Comparison of ENCODE assay signal across 10 cellular contexts in genomic region chr1:16249838-16250241, GRCh38. TPM values are rescaled to one million over a fixed set of nuclear protein-coding genes. Genes with fewer than 3 reads are reported as not detected.
DNase-seq lines count a peak whose midpoint lies in the region; TF ChIP-seq lines count a peak whose summit lies in the region.
"Had no signal": no experiment of that assay in that cellular context is flagged by ENCODE, and none has a peak within 500 bp of the region (broad histone marks: within the 10 kb centered on the region; RNA-seq: fewer than 3 reads in every experiment).

No MANE protein-coding gene starts in this region.

- H3K27ac Mint-ChIP-seq in IgD-negative memory B cell = peak overlapping the region in 2 of 3 donors; percentile 53 to 80

- H3K4me3 ChIP-seq in A673 (ENCODE audit: low read depth, low read length, poor library complexity, severe bottlenecking) (no peak overlapping the region), breast epithelium (no peak overlapping the region), muscle layer of colon (ENCODE audit: low read depth in 1 of 2, low read length in 2 of 2) (no peak overlapping the region), H7 (ENCODE audit: insufficient read depth, low read depth, low read length) (no peak overlapping the region), MM.1S (ENCODE audit: low read length) (no peak overlapping the region)

- H3K4me2 ChIP-seq in MM.1S (ENCODE audit: low read depth, low read length) = no peak overlapping the region

- H3K4me1 ChIP-seq in A673 (ENCODE audit: insufficient read depth, low read length, poor library complexity, severe bottlenecking) = peaks cover 39% of the 10 kb centered on the region
- peaks cover 10 to 20% of the 10 kb centered on the region in 2 donors for H3K4me1 ChIP-seq in breast epithelium
- peaks cover 31% of the 10 kb centered on the region for H3K4me1 ChIP-seq in muscle layer of colon (ENCODE audit: insufficient read depth, low read length)
- peaks cover 9% of the 10 kb centered on the region for H3K4me1 ChIP-seq in MM.1S (ENCODE audit: low read length)

- H3K4me3 Mint-ChIP-seq in IgD-negative memory B cell = no peak overlapping the region
- H3K4me3 Mint-ChIP-seq: nephron progenitor cell had no signal

- H3K9me3 ChIP-seq in A673 (ENCODE audit: low read depth, low read length, poor library complexity, severe bottlenecking) (no peaks in the 10 kb centered on the region), breast epithelium (no peaks in the 10 kb centered on the region), muscle layer of colon (ENCODE audit: low read length) (no peaks in the 10 kb centered on the region), MM.1S (replicated peaks; ENCODE audit: insufficient read depth, low read length) (no peaks in the 10 kb centered on the region)

- H2AFZ ChIP-seq in MM.1S (ENCODE audit: low read length) = no peak overlapping the region

- no peak for TF ChIP-seq POLR2A in breast epithelium (IDR thresholded peaks at IDR 0.05)

- no peak for TF ChIP-seq CTCF in A673 (conservative IDR thresholded peaks at IDR 0.05; ENCODE audit: low read depth, low read length)
- no peak for TF ChIP-seq CTCF in breast epithelium (IDR thresholded peaks at IDR 0.05)
- TF ChIP-seq CTCF in MM.1S (IDR thresholded peaks at IDR 0.05; ENCODE audit: low read length) = no peak

- POLR2A ChIA-PET in A673 (lab: Charles Lee; ENCODE audit: low non-redundant PET) = no interaction called here

- peaks cover 4% of the 10 kb centered on the region for H3K36me3 Mint-ChIP-seq in IgD-negative memory B cell

- no peaks in the 10 kb centered on the region for H4K20me1 ChIP-seq in MM.1S (ENCODE audit: insufficient read depth, low read length)

- H3K9me3 Mint-ChIP-seq in IgD-negative memory B cell = no peaks in the 10 kb centered on the region
- H3K9me3 Mint-ChIP-seq: nephron progenitor cell had no signal

- DNase-seq in A673 (ENCODE audit: low spot score) (no peak), breast epithelium (ENCODE audit: low spot score in 2 of 2) (peak in 1 of 2 donors; percentile 48), UCSD-AML1 (lab: John Stamatoyannopoulos, UW; ENCODE audit: unreplicated experiment) (no peak), H7 (no peak), MM.1S (no peak), NCI-H2171 (lab: John Stamatoyannopoulos, UW) (no peak)
- DNase-seq: NCI-H82, nephron progenitor cell had no signal

- H3K9ac ChIP-seq in muscle layer of colon (ENCODE audit: low read length) (no peak overlapping the region), MM.1S (ENCODE audit: low read length) (no peak overlapping the region)

- peak overlapping the region; percentile 81 for H3K27ac ChIP-seq in A673 (ENCODE audit: low read depth, low read length, poor library complexity, severe bottlenecking)
- peak overlapping the region; percentile 64 to 83 for H3K27ac ChIP-seq in breast epithelium
- peak overlapping the region; percentile 38 for H3K27ac ChIP-seq in muscle layer of colon (ENCODE audit: low read depth, low read length)
- H3K27ac ChIP-seq in MM.1S (ENCODE audit: low read length) = no peak overlapping the region

- CTCF ChIA-PET in A673 (lab: Charles Lee) = interaction anchor here (0.7 kb wide), 1 partner anchor 61 kb away, joined by 6 read pairs; no protein-coding TSS in a partner anchor

- H3K4me1 Mint-ChIP-seq in IgD-negative memory B cell = peaks cover 6 to 16% (median 10%) of the 10 kb centered on the region in 3 donors

- H3K79me2 ChIP-seq in MM.1S (ENCODE audit: low read length) = no peaks in the 10 kb centered on the region

- no peaks in the 10 kb centered on the region for H3K27me3 Mint-ChIP-seq in IgD-negative memory B cell

- no peaks in the 10 kb centered on the region for H3K9me2 ChIP-seq in MM.1S (replicated peaks; ENCODE audit: insufficient read depth, low read length)

- H3K36me3 ChIP-seq in A673 (ENCODE audit: insufficient read depth, low read length, poor library complexity, severe bottlenecking) (peaks cover 13% of the 10 kb centered on the region), breast epithelium (peaks cover 4% of the 10 kb centered on the region), muscle layer of colon (ENCODE audit: insufficient read depth, low read length) (peaks cover 41% of the 10 kb centered on the region), H7 (replicated peaks; ENCODE audit: control insufficient read depth, insufficient read depth, low read length) (peaks cover 7% of the 10 kb centered on the region), MM.1S (replicated peaks; ENCODE audit: insufficient read depth, low read length) (no peaks in the 10 kb centered on the region)

- intact Hi-C loops in A673 (cut with micrococcal nuclease; ENCODE audit: unreplicated experiment) = loop anchor here (10.0 kb wide), 1 partner anchor 115 kb away; the partner anchor contains the start of gene SZRD1
- intact Hi-C loops in breast epithelium (cut with DNase I; ENCODE audit: low total_unique reads) = no loop called here

- BruUV-seq in A673 (replicated peaks; lab: Mats Ljungman, UMichigan) = no TSS peak

- H3K27me3 ChIP-seq in A673 (replicated peaks; ENCODE audit: insufficient read depth, low read depth, low read length, poor library complexity) = no peaks in the 10 kb centered on the region
- no peaks in the 10 kb centered on the region for H3K27me3 ChIP-seq in breast epithelium
- H3K27me3 ChIP-seq in muscle layer of colon (ENCODE audit: control insufficient read depth in 1 of 2, insufficient read depth in 2 of 2, low read length in 2 of 2) = no peaks in the 10 kb centered on the region
- no peaks in the 10 kb centered on the region for H3K27me3 ChIP-seq in H7 (ENCODE audit: control insufficient read depth, insufficient read depth, low read length)
- H3K27me3 ChIP-seq in MM.1S (replicated peaks; ENCODE audit: insufficient read depth, low read length) = no peaks in the 10 kb centered on the region

- H3F3A ChIP-seq in MM.1S (ENCODE audit: insufficient read depth, low read length) = peaks cover 5% of the 10 kb centered on the region; the same call in 1 of the 2 replicates

RNA-seq across cellular contexts. Expression of gene CPLANE2, which starts 12.9 kb away (rescaled TPM):
- total RNA-seq in A673 (2021) = 5.5 and 7.6 TPM in 2 replicates
- 2.2 TPM for polyA plus RNA-seq in IgD-negative memory B cell
- total RNA-seq in breast epithelium = 1 to 10 TPM; 4.3 to 9.5 (median 8.2) TPM
- total RNA-seq in H7 (2014; rRNA removed; shearing (Covaris generic)) = 6.4 and 9.1 TPM in 2 replicates

RNA-seq across cellular contexts. Expression of gene ARHGEF19, which starts 37.4 kb away (rescaled TPM):
- total RNA-seq in A673 (2021) (5.2 and 5.8 TPM in 2 replicates), breast epithelium (10 to 100 TPM in 2 of 3 donors, 1 to 10 TPM in 1; 7.5 to 18.0 (median 12.9) TPM)
- 10.5 TPM for polyA plus RNA-seq in IgD-negative memory B cell
- 16.2 and 21.0 TPM in 2 replicates for total RNA-seq in H7 (2014; rRNA removed; shearing (Covaris generic))
